In the genomic region with DNA sequence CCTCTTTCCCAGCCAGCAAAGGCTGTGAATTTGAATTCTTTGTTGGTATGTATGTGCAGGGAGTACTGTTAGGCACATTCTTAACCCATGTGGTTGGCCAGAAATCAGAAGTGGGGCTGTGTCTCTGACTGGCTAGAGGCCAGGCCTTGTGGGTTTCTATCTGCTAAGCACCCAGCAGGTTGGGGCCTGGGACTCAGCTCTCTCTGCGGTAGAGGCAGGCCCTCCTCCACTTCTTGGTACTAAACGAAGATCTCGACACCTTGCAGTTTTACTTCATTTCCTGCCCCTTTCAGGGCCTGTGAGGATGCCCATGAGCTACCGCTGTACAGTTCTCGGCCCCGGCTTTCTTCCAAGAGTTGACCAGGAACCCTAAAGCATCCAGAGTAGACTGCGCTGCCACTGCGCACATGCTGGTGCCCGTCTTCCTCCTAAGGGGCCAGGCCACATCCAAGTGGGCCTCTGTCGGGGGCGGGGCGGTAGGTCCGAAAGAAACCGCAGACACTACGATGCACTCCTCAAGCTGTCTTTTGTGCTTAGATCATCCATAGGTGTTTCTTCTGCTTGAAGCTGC, we compare ENCODE assay signal across 11 cellular contexts. TPM values are rescaled to one million over a fixed set of nuclear protein-coding genes. Genes with fewer than 3 reads are reported as not detected.
DNase-seq lines count a peak whose midpoint lies in the region; ATAC-seq, FAIRE-seq and TF ChIP-seq lines count a peak whose summit lies in the region.
"Had no signal": no experiment of that assay in that cellular context is flagged by ENCODE, and none has a peak within 500 bp of the region (broad histone marks: within the 10 kb centered on the region; RNA-seq: fewer than 3 reads in every experiment).

No MANE protein-coding gene starts in this region.

- DNase-seq in AG08395 (ENCODE audit: low spot score) (peak; percentile 67), HS-27A (ENCODE audit: low read depth) (peak; percentile 61), astrocyte (ENCODE audit: low read depth) (peak; percentile 92), kidney tubule cell (ENCODE audit: low spot score) (peak; percentile 60), Ammon's horn (ENCODE audit: low spot score) (no peak), gastrocnemius medialis (no peak), Calu3 (no peak)
- DNase-seq: CD4-positive, alpha-beta memory T cell; NCI-H146 had no signal

- H3K27me3 Mint-ChIP-seq in astrocyte (ENCODE audit: low read depth, unreplicated experiment) = no peaks in the 10 kb centered on the region
- H3K27me3 Mint-ChIP-seq in activated T-helper 17 cell treated with anti-CD3 and anti-CD28 coated beads, Interleukin-2, amount 50 U/mL, for 72 hours = no peaks in the 10 kb centered on the region
- H3K27me3 Mint-ChIP-seq in Calu3 (ENCODE audit: unreplicated experiment) = no peaks in the 10 kb centered on the region
- H3K27me3 Mint-ChIP-seq: CD4-positive, alpha-beta memory T cell had no signal

- BruUV-seq in Calu3 (replicated peaks; lab: Mats Ljungman, UMichigan) = no TSS peak

- in situ Hi-C loops in gastrocnemius medialis (cut with MboI; ENCODE audit: low sequenced_read_pairs in 4 of 4) = no loop called here

- H3K4me3 ChIP-seq in astrocyte (ENCODE audit: insufficient read depth, low read depth, low read length) = no peak overlapping the region
- no peak overlapping the region for H3K4me3 ChIP-seq in gastrocnemius medialis
- H3K4me3 ChIP-seq: dorsolateral prefrontal cortex had no signal

- H3K27me3 ChIP-seq in astrocyte (ENCODE audit: insufficient read depth, low read length) = no peaks in the 10 kb centered on the region
- H3K27me3 ChIP-seq in gastrocnemius medialis = no peaks in the 10 kb centered on the region
- H3K27me3 ChIP-seq: dorsolateral prefrontal cortex had no signal

- H3K36me3 ChIP-seq in astrocyte (ENCODE audit: insufficient read depth, low read length) (no peaks in the 10 kb centered on the region), gastrocnemius medialis (peaks cover 0 to 42% of the 10 kb centered on the region in 2 donors)

- TF ChIP-seq POLR2A in gastrocnemius medialis (IDR thresholded peaks at IDR 0.05) = no peak

- H3K9ac ChIP-seq in astrocyte (ENCODE audit: low read length) = no peak overlapping the region

- H3K4me1 ChIP-seq in astrocyte (ENCODE audit: insufficient read depth, low read length) = peaks cover 31% of the 10 kb centered on the region
- H3K4me1 ChIP-seq in gastrocnemius medialis = no peaks in the 10 kb centered on the region

- no peak overlapping the region for H3K27ac ChIP-seq in astrocyte (ENCODE audit: low read depth, low read length)
- H3K27ac ChIP-seq in gastrocnemius medialis = no peak overlapping the region

- no peak for ATAC-seq in gastrocnemius medialis
- ATAC-seq in activated T-helper 17 cell treated with anti-CD3 and anti-CD28 coated beads, Interleukin-2, amount 50 U/mL, for 72 hours (replicated peaks) = no peak

- CTCF ChIA-PET in Calu3 (lab: Charles Lee) = interaction anchor here (0.9 kb wide), 1 partner anchor 47 kb away, joined by 3 read pairs; no protein-coding TSS in a partner anchor

- H4K20me1 ChIP-seq in astrocyte (ENCODE audit: insufficient read depth, low read length) = no peaks in the 10 kb centered on the region

- H3K27ac Mint-ChIP-seq in astrocyte (ENCODE audit: unreplicated experiment) = peak overlapping the region; percentile 41
- H3K27ac Mint-ChIP-seq in activated T-helper 17 cell treated with anti-CD3 and anti-CD28 coated beads, Interleukin-2, amount 50 U/mL, for 72 hours = no peak overlapping the region
- no peak overlapping the region for H3K27ac Mint-ChIP-seq in Calu3 (ENCODE audit: unreplicated experiment)
- H3K27ac Mint-ChIP-seq: CD4-positive, alpha-beta memory T cell had no signal

- H3K79me2 ChIP-seq in astrocyte (ENCODE audit: insufficient read depth, low read length) = no peaks in the 10 kb centered on the region

- intact Hi-C loops in gastrocnemius medialis (cut with DNase I; ENCODE audit: low total_unique reads) (no loop called here), Calu3 (cut with micrococcal nuclease; ENCODE audit: unreplicated experiment) (no loop called here)

- H3K9me3 ChIP-seq in astrocyte (ENCODE audit: insufficient read depth, low read depth, low read length) = no peaks in the 10 kb centered on the region
- no peaks in the 10 kb centered on the region for H3K9me3 ChIP-seq in gastrocnemius medialis

- H3K4me3 Mint-ChIP-seq in astrocyte (ENCODE audit: unreplicated experiment) (no peak overlapping the region), Calu3 (ENCODE audit: low read depth, unreplicated experiment) (no peak overlapping the region)
- H3K4me3 Mint-ChIP-seq in activated T-helper 17 cell treated with anti-CD3 and anti-CD28 coated beads, Interleukin-2, amount 50 U/mL, for 72 hours = no peak overlapping the region
- H3K4me3 Mint-ChIP-seq: CD4-positive, alpha-beta memory T cell had no signal

- no peak for FAIRE-seq in astrocyte (lab: Jason Lieb, UNC)

- no peak overlapping the region for H2AFZ ChIP-seq in astrocyte (ENCODE audit: low read depth, low read length)

- TF ChIP-seq CTCF in astrocyte (IDR thresholded peaks at IDR 0.05; ENCODE audit: insufficient read depth, low read depth, low read length) (no peak), gastrocnemius medialis (IDR thresholded peaks at IDR 0.05 in 4 of 5, conservative IDR thresholded peaks at IDR 0.05 in 1 of 5) (no peak), Calu3 (IDR thresholded peaks at IDR 0.05; ENCODE audit: unreplicated experiment) (no peak)

- peaks cover 42% of the 10 kb centered on the region for H3K4me1 Mint-ChIP-seq in astrocyte (ENCODE audit: low read depth, unreplicated experiment)
- no peaks in the 10 kb centered on the region for H3K4me1 Mint-ChIP-seq in activated T-helper 17 cell treated with anti-CD3 and anti-CD28 coated beads, Interleukin-2, amount 50 U/mL, for 72 hours
- H3K4me1 Mint-ChIP-seq in Calu3 (ENCODE audit: low read depth, unreplicated experiment) = peaks cover 1% of the 10 kb centered on the region
- H3K4me1 Mint-ChIP-seq: CD4-positive, alpha-beta memory T cell had no signal

- H3K9me3 Mint-ChIP-seq in astrocyte (ENCODE audit: unreplicated experiment) (no peaks in the 10 kb centered on the region), Calu3 (ENCODE audit: low read depth, unreplicated experiment) (no peaks in the 10 kb centered on the region)
- H3K9me3 Mint-ChIP-seq in activated T-helper 17 cell treated with anti-CD3 and anti-CD28 coated beads, Interleukin-2, amount 50 U/mL, for 72 hours = no peaks in the 10 kb centered on the region
- H3K9me3 Mint-ChIP-seq: CD4-positive, alpha-beta memory T cell had no signal

- H3K4me2 ChIP-seq in astrocyte (ENCODE audit: low read length) = peak overlapping the region; percentile 37

- H3K36me3 Mint-ChIP-seq in astrocyte (ENCODE audit: low read depth, unreplicated experiment) = peaks cover 20% of the 10 kb centered on the region
- H3K36me3 Mint-ChIP-seq in activated T-helper 17 cell treated with anti-CD3 and anti-CD28 coated beads, Interleukin-2, amount 50 U/mL, for 72 hours (ENCODE audit: low read depth) = peaks cover 25% of the 10 kb centered on the region
- H3K36me3 Mint-ChIP-seq in Calu3 (ENCODE audit: insufficient read depth, unreplicated experiment) = peaks cover 29% of the 10 kb centered on the region

RNA-seq across cellular contexts. Expression of gene TCP11, which starts 51.1 kb away (rescaled TPM):
- total RNA-seq in astrocyte (not detected in 2 replicates), gastrocnemius medialis (under 1 TPM in 1 of 4 donors, not detected in 3; 0.41 TPM), Calu3 (2022) (not detected in 2 replicates)
- total RNA-seq in activated T-helper 17 cell treated with anti-CD3 and anti-CD28 coated beads, Interleukin-2, amount 50 U/mL, for 72 hours = not detected
- total RNA-seq: CD4-positive, alpha-beta memory T cell had no signal

Comparison
In these comparisons a context has a peak if more than half of its experiments do, and no peak if none do; other contexts are left out.
1. DNase-seq: peak in AG08395 (single experiment), HS-27A (single experiment), astrocyte (single experiment) and kidney tubule cell (single experiment); none in Ammon's horn (single experiment), gastrocnemius medialis (0 of 2) and Calu3 (single experiment).